8 cellular contexts compared by ENCODE assay signal in the genomic region with DNA sequence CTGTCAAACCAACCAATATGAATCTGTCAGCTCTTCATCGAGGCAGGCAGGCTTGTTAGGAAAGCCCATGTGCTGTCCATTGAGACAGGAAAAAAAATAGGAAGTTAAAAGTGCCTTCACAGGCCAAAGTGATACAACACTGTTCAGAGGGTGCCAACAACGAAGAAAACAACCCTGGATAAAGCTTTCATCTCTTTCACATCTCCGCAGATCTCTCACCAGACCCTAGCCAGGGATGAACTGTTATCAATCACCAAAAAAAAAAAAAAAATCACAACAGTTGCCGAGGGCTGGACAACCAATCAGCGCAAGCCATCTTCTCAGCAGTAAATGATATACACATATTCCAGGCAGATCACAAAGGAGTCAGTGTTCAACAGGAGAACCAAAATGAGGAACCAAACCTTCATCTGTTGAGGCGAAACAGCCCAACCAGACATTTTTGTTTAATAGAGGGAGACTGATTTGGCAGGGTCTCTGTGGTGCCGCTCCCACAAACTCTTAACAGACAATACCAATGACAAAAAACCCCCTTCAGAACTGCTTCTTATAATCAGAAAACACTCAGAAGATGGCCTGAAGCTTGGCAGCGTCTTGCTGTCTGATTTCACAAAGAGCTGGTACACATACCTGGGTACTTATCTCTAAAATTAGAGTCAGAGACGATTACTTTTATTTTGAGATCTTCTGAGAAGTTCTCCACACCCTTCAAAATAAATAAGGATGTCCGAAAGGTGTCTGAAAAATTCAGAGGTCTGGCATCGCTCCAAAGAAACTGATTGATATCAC. TPM values are rescaled to one million over a fixed set of nuclear protein-coding genes. Genes with fewer than 3 reads are reported as not detected.
DNase-seq lines count a peak whose midpoint lies in the region; ATAC-seq and TF ChIP-seq lines count a peak whose summit lies in the region.

No MANE protein-coding gene starts in this region.

- H3K4me3 ChIP-seq in fibroblast of the aortic adventitia (ENCODE audit: low read depth, low read length), result peak overlapping the region; percentile 91

- no peaks in the 10 kb centered on the region for H3K9me3 Mint-ChIP-seq in stimulated activated naive CD8-positive, alpha-beta T cell treated with anti-CD3 and anti-CD28 coated beads, Interleukin-15, amount 100 ng/mL, for 72 hours

- TF ChIP-seq CTCF in fibroblast of the aortic adventitia (IDR thresholded peaks at IDR 0.05; ENCODE audit: insufficient read depth, low read length), result no peak

- peak overlapping the region; percentile 98 to 99 for H3K27ac Mint-ChIP-seq in stimulated activated naive CD8-positive, alpha-beta T cell treated with anti-CD3 and anti-CD28 coated beads, Interleukin-15, amount 100 ng/mL, for 72 hours

- no peaks in the 10 kb centered on the region for H3K27me3 Mint-ChIP-seq in stimulated activated naive CD8-positive, alpha-beta T cell treated with anti-CD3 and anti-CD28 coated beads, Interleukin-15, amount 100 ng/mL, for 72 hours

- peak overlapping the region; percentile 89 to 94 for H3K4me3 Mint-ChIP-seq in stimulated activated naive CD8-positive, alpha-beta T cell treated with anti-CD3 and anti-CD28 coated beads, Interleukin-15, amount 100 ng/mL, for 72 hours

- H3K4me1 Mint-ChIP-seq in stimulated activated naive CD8-positive, alpha-beta T cell treated with anti-CD3 and anti-CD28 coated beads, Interleukin-15, amount 100 ng/mL, for 72 hours, result peaks cover 84% of the 10 kb centered on the region

- no peak for ATAC-seq in SK-N-SH treated with all-trans-retinoic acid at 6 μM for 48 hours
- no peak for ATAC-seq in stimulated activated naive CD8-positive, alpha-beta T cell treated with anti-CD3 and anti-CD28 coated beads, Interleukin-15, amount 100 ng/mL, for 72 hours

- DNase-seq in activated effector memory CD4-positive, alpha-beta T cell treated with anti-CD3 and anti-CD28 coated beads, Interleukin-2, amount 50 U/mL, for 16 hours, result peak; percentile 66
- DNase-seq in activated effector memory CD4-positive, alpha-beta T cell treated with Interleukin-2 at 50 U/mL for 16 hours, result no peak
- DNase-seq in fibroblast of the aortic adventitia (ENCODE audit: low read depth) (no peak), H4 (ENCODE audit: low spot score) (no peak), ureter (ENCODE audit: low spot score) (no peak), NCI-H345 (lab: John Stamatoyannopoulos, UW) (no peak)
- peak in 1 of 2 donors; percentile 38 for DNase-seq in stimulated activated naive CD8-positive, alpha-beta T cell treated with anti-CD3 and anti-CD28 coated beads, Interleukin-15, amount 100 ng/mL, for 72 hours

TF ChIP-seq in SK-N-SH treated with all-trans-retinoic acid at 6 μM for 48 hours, 23 proteins besides CTCF, POLR2A, EP300 and RAD21:
- TF ChIP-seq PATZ1 (CRISPR knock-in tag; IDR thresholded peaks at IDR 0.05; ENCODE audit: borderline replicate concordance) (no peak), ZFP3 (CRISPR knock-in tag; IDR thresholded peaks at IDR 0.05) (no peak), BACH2 (CRISPR knock-in tag; IDR thresholded peaks at IDR 0.05; ENCODE audit: borderline replicate concordance) (no peak), PPARA (CRISPR knock-in tag; IDR thresholded peaks at IDR 0.05; ENCODE audit: borderline replicate concordance) (no peak), ZNF70 (CRISPR knock-in tag; IDR thresholded peaks at IDR 0.05) (peak; percentile 85), POU6F1 (CRISPR knock-in tag; IDR thresholded peaks at IDR 0.05; ENCODE audit: borderline replicate concordance, low read depth) (no peak), ZC3H10 (CRISPR knock-in tag; IDR thresholded peaks at IDR 0.05) (no peak), RARB (CRISPR knock-in tag; IDR thresholded peaks at IDR 0.05) (no peak), ESRRG (CRISPR knock-in tag; IDR thresholded peaks at IDR 0.05) (no peak)

RNA-seq across cellular contexts. Expression of gene MAP3K14, which starts 1.9 kb away (rescaled TPM):
- total RNA-seq in fibroblast of the aortic adventitia (ENCODE audit: low replicate concordance) (1.6 and 3.3 TPM in 2 replicates), ureter (18.7 TPM)
- total RNA-seq in H4 (2014; rRNA removed; shearing (Covaris generic)), result 4.3 and 4.6 TPM in 2 replicates

RNA-seq across cellular contexts. Expression of gene SPATA32, which starts 53.1 kb away (rescaled TPM):
- total RNA-seq in fibroblast of the aortic adventitia (ENCODE audit: low replicate concordance) (not detected in 2 replicates), ureter (not detected)
- total RNA-seq in H4 (2014; rRNA removed; shearing (Covaris generic)), result 0.21 TPM in 1 of 2 replicates, not detected in the other
